Comparison of ENCODE assay signal across 8 cellular contexts in the genomic region with DNA sequence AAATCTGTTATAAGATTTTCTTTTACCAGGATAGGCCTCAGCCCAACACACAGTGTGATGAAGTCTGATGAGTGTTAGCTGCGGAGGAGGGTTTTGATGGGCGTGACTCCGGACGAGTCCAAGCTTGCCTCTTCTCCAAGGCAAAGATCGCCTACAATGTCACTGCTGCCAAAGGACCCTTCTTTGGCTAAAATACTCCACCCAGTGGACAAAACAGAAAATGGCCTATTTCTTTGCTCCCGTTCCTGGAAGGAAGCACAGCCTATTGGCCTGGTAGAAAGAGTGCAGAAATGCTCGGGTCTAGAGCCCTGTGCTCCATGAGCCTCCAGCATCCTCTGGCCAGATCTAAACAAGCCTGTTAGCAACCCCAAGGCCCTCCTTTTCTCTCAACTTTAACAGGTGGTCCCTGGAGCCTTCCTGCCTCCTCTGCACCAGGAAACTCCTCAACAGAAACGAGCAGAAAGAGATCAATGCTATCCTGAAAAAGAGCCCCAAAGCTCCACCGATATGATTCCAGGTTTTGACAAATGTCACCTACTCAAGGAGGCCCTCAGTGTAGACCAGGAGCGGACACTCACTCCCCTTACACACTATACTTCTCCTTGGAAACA. TPM values are rescaled to one million over a fixed set of nuclear protein-coding genes. Genes with fewer than 3 reads are reported as not detected.
A peak's percentile ranks its signal among the peaks of the same experiment; 100 is the strongest.
DNase-seq lines count a peak whose midpoint lies in the region; ATAC-seq, FAIRE-seq and TF ChIP-seq lines count a peak whose summit lies in the region.

No MANE protein-coding gene starts in this region.

- H3K36me3 Mint-ChIP-seq in nephron progenitor cell (ENCODE audit: low read depth): no peaks in the 10 kb centered on the region

- peaks cover 17% of the 10 kb centered on the region for H3K4me1 Mint-ChIP-seq in nephron progenitor cell

- no peaks in the 10 kb centered on the region for H3K27me3 Mint-ChIP-seq in nephron progenitor cell (ENCODE audit: low read depth, poor library complexity)

- H3K4me3 Mint-ChIP-seq in nephron progenitor cell: peak overlapping the region; percentile 47

- H3K9me3 Mint-ChIP-seq in nephron progenitor cell: no peaks in the 10 kb centered on the region

- H3K4me3 ChIP-seq in fibroblast of the aortic adventitia (ENCODE audit: low read depth, low read length): peak overlapping the region; percentile 7

- peak; percentile 80 for TF ChIP-seq CTCF in fibroblast of the aortic adventitia (IDR thresholded peaks at IDR 0.05; ENCODE audit: insufficient read depth, low read length)
- peak; percentile 79 for TF ChIP-seq CTCF in nephron progenitor cell (IDR thresholded peaks at IDR 0.05)

- peak; percentile 94 for ATAC-seq in GM18868 (IDR thresholded peaks at IDR 0.05; ENCODE audit: unreplicated experiment)
- ATAC-seq in HG03103 (IDR thresholded peaks at IDR 0.05; ENCODE audit: low read depth, unreplicated experiment): peak; percentile 69

- DNase-seq in CMK (ENCODE audit: low read depth): peak; percentile 47
- peak; percentile 66 for DNase-seq in NCI-H2029 treated with DMSO at 0.1 percent for 48 hours (lab: John Stamatoyannopoulos, UW)
- peak; percentile 91 for DNase-seq in fibroblast of the aortic adventitia (ENCODE audit: low read depth)
- DNase-seq in nephron progenitor cell: peak; percentile 57
- DNase-seq in cortex of kidney (lab: John Stamatoyannopoulos, UW): no peak

- H3K27ac Mint-ChIP-seq in nephron progenitor cell: no peak overlapping the region

- peak; percentile 84 for FAIRE-seq in TTC549 (lab: Jason Lieb, UNC)

RNA-seq across cellular contexts. Expression of a gene that starts 3.4 kb away (rescaled TPM):
- total RNA-seq in fibroblast of the aortic adventitia (ENCODE audit: low replicate concordance): not detected in 2 replicates
